8 cellular contexts compared by ENCODE assay signal in genomic region chr11:26655287-26655686, GRCh38.
"Had no signal": no experiment of that assay in that cellular context is flagged by ENCODE, and none has a peak within 500 bp of the region (broad histone marks: within the 10 kb centered on the region; RNA-seq: fewer than 3 reads in every experiment).

No MANE protein-coding gene starts in this region.

- DNase-seq: GOT3, H7, HFFc6, KG1 had no signal

- H3K4me3 Mint-ChIP-seq: HFFc6, IgD-negative memory B cell had no signal

- H3K9me3 Mint-ChIP-seq: HFFc6 had no signal

- H3K9me3 ChIP-seq: HAP-1 had no signal

- H3K27ac ChIP-seq: HL-60 had no signal

- H3K27me3 Mint-ChIP-seq: IgD-negative memory B cell had no signal

- ATAC-seq: HCT116 had no signal

- H3K4me1 ChIP-seq: HAP-1 had no signal

- H3K4me3 ChIP-seq: HAP-1 had no signal

- H3K27ac Mint-ChIP-seq: HFFc6, IgD-negative memory B cell had no signal

- H3K36me3 ChIP-seq: HAP-1 had no signal
